Comparison of ENCODE assay signal across 1 cellular context in the genomic region with DNA sequence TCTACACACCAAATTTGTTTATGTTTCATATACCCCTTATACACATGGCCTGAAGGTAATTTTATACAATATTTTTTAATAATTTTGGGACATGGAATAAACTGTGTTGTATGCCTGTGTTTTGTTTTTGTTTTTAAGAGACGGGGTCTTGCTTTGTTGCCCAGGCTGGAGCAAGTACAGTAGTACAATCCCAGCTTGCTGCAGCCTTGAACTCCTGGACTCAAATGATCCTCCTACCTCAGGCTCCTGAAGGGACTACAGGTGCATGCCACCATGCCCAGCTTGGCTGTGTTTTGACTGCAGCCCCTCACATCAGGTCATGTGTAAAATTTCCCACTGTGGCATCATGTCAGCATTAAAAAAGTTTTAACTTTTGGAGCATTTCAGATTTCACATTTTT.
A peak's percentile ranks its signal among the peaks of the same experiment; 100 is the strongest.
TF ChIP-seq lines count a peak whose summit lies in the region.

No MANE protein-coding gene starts in this region.

TF ChIP-seq in WTC11, 78 proteins besides CTCF, POLR2A, EP300 and RAD21 (continued from another document):
- TF ChIP-seq, protein P1, sequence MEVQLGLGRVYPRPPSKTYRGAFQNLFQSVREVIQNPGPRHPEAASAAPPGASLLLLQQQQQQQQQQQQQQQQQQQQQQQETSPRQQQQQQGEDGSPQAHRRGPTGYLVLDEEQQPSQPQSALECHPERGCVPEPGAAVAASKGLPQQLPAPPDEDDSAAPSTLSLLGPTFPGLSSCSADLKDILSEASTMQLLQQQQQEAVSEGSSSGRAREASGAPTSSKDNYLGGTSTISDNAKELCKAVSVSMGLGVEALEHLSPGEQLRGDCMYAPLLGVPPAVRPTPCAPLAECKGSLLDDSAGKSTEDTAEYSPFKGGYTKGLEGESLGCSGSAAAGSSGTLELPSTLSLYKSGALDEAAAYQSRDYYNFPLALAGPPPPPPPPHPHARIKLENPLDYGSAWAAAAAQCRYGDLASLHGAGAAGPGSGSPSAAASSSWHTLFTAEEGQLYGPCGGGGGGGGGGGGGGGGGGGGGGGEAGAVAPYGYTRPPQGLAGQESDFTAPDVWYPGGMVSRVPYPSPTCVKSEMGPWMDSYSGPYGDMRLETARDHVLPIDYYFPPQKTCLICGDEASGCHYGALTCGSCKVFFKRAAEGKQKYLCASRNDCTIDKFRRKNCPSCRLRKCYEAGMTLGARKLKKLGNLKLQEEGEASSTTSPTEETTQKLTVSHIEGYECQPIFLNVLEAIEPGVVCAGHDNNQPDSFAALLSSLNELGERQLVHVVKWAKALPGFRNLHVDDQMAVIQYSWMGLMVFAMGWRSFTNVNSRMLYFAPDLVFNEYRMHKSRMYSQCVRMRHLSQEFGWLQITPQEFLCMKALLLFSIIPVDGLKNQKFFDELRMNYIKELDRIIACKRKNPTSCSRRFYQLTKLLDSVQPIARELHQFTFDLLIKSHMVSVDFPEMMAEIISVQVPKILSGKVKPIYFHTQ (CRISPR knock-in tag; IDR thresholded peaks at IDR 0.05): no peak
- peak; percentile 48; the same call in 1 of the 2 replicates for TF ChIP-seq ZNF121 (CRISPR knock-in tag; IDR thresholded peaks at IDR 0.05)
- no peak for TF ChIP-seq NFYB (CRISPR knock-in tag; conservative IDR thresholded peaks at IDR 0.05; ENCODE audit: low read depth)
